ENCODE assay signal across 16 cellular contexts in the genomic region with DNA sequence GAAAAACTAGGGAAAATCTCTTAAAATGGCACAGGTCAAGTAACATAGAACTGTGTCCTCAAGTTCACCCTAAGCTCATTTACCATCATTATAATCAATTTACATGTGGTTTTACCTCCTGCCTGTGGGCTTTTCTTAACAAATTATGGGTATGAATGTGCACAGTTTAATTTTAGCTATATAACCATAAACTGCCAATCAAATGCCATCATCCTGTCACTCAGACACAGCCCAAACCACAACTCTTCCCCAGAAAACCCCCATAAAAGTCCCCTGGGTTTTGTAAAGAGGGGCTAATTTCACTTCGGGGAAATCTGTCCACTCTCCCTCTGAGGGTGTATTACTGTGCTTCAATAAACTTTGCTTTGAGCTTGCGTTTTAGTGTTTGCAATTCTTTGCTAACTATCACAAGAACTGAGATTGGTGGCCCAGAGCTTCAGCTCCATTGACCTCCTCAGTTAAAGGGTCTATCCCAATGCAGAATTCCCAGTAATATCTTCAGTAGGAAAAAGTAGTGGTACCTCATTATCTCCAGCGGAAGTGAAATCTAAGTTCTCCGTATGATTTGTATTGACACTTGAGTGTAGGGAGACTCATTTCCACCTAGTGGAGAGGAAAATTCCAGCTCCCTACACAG.
DNase-seq lines count a peak whose midpoint lies in the region; ATAC-seq and TF ChIP-seq lines count a peak whose summit lies in the region.
"Had no signal": no experiment of that assay in that cellular context is flagged by ENCODE, and none has a peak within 500 bp of the region (broad histone marks: within the 10 kb centered on the region; RNA-seq: fewer than 3 reads in every experiment).

No MANE protein-coding gene starts in this region.

- in situ Hi-C loops in G401 (cut with HindIII; ENCODE audit: low sequenced_read_pairs), result no loop called here

- peaks cover 2 to 34% (median 16%) of the 10 kb centered on the region in 8 donors for H3K9me3 Mint-ChIP-seq in CD4-positive, alpha-beta memory T cell

- H3K27me3 ChIP-seq in CD4-positive, alpha-beta memory T cell (ENCODE audit: insufficient read depth, low read length), result no peaks in the 10 kb centered on the region
- H3K27me3 ChIP-seq in esophagus squamous epithelium, result no peaks in the 10 kb centered on the region
- H3K27me3 ChIP-seq: vagina had no signal

- peak; percentile 26 for DNase-seq in GM10248 (ENCODE audit: extremely low spot score)
- DNase-seq in CD4-positive, alpha-beta memory T cell, result no peak
- no peak for DNase-seq in G401 (ENCODE audit: low spot score)
- DNase-seq in esophagus squamous epithelium (lab: John Stamatoyannopoulos, UW), result no peak
- no peak for DNase-seq in H4 (ENCODE audit: low spot score)
- DNase-seq: activated CD4-positive, alpha-beta T cell treated with anti-CD3 and anti-CD28 coated beads, Interleukin-2, amount 10 ng/mL, durations not matched to agents 24 days and 14 days; activated gamma-delta T cell; DMS79; H7; islet precursor cell; NCI-H524 treated with DMSO at 0.1 percent for 48 hours had no signal

- peak; percentile 63 for ATAC-seq in GM19043 (IDR thresholded peaks at IDR 0.05; ENCODE audit: low read depth, unreplicated experiment)
- ATAC-seq in HG02571 (IDR thresholded peaks at IDR 0.05; ENCODE audit: unreplicated experiment), result peak; percentile 80
- ATAC-seq in HG03175 (IDR thresholded peaks at IDR 0.05; ENCODE audit: unreplicated experiment), result peak; percentile 61

- POLR2A ChIA-PET in GM10248 (lab: Yijun Ruan, JAX), result no interaction called here
- POLR2A ChIA-PET in CD4-positive, alpha-beta memory T cell (lab: Charles Lee; ENCODE audit: partially characterized antibody), result no interaction called here

- no peaks in the 10 kb centered on the region for H3K27me3 Mint-ChIP-seq in CD4-positive, alpha-beta memory T cell
- H3K27me3 Mint-ChIP-seq: activated CD4-positive, alpha-beta T cell treated with anti-CD3 and anti-CD28 coated beads, Interleukin-2, amount 10 ng/mL, durations not matched to agents 24 days and 14 days had no signal

- H3K4me1 Mint-ChIP-seq in CD4-positive, alpha-beta memory T cell, result no peaks in the 10 kb centered on the region
- H3K4me1 Mint-ChIP-seq: activated CD4-positive, alpha-beta T cell treated with anti-CD3 and anti-CD28 coated beads, Interleukin-2, amount 10 ng/mL, durations not matched to agents 24 days and 14 days had no signal

- H3K36me3 Mint-ChIP-seq in CD4-positive, alpha-beta memory T cell, result no peaks in the 10 kb centered on the region

- no peak overlapping the region for H3K27ac Mint-ChIP-seq in CD4-positive, alpha-beta memory T cell
- H3K27ac Mint-ChIP-seq: activated CD4-positive, alpha-beta T cell treated with anti-CD3 and anti-CD28 coated beads, Interleukin-2, amount 10 ng/mL, durations not matched to agents 24 days and 14 days had no signal

- H3K4me3 ChIP-seq in CD4-positive, alpha-beta memory T cell (ENCODE audit: low read length in 2 of 2), result no peak overlapping the region
- H3K4me3 ChIP-seq in esophagus squamous epithelium, result no peak overlapping the region
- H3K4me3 ChIP-seq: SK-N-MC, vagina had no signal

- TF ChIP-seq CTCF in GM10248 (IDR thresholded peaks at IDR 0.05; ENCODE audit: control extremely low read depth, extremely low read depth, low read depth, missing control alignments) (no peak), esophagus squamous epithelium (IDR thresholded peaks at IDR 0.05) (no peak)

- no peak overlapping the region for H3K27ac ChIP-seq in CD4-positive, alpha-beta memory T cell (ENCODE audit: low read depth, low read length)
- no peak overlapping the region for H3K27ac ChIP-seq in esophagus squamous epithelium
- H3K27ac ChIP-seq: SK-N-MC, vagina had no signal

- H3K4me1 ChIP-seq in CD4-positive, alpha-beta memory T cell (ENCODE audit: insufficient read depth, low read length), result no peaks in the 10 kb centered on the region
- H3K4me1 ChIP-seq in esophagus squamous epithelium, result no peaks in the 10 kb centered on the region
- H3K4me1 ChIP-seq: vagina had no signal

- CTCF ChIA-PET in GM10248 (lab: Yijun Ruan, JAX), result interaction anchor here (1.0 to 1.6 kb wide), 5 partner anchors 22 to 159 kb away, joined by 3 to 5 read pairs (median 4); no protein-coding TSS in a partner anchor
- CTCF ChIA-PET in CD4-positive, alpha-beta memory T cell (lab: Charles Lee; ENCODE audit: partially characterized antibody), result no interaction called here

- no peak overlapping the region for H3K4me3 Mint-ChIP-seq in CD4-positive, alpha-beta memory T cell
- H3K4me3 Mint-ChIP-seq: activated CD4-positive, alpha-beta T cell treated with anti-CD3 and anti-CD28 coated beads, Interleukin-2, amount 10 ng/mL, durations not matched to agents 24 days and 14 days had no signal

- 83 to 87% methylated on average over 4 of the region's 4 CpGs for WGBS in esophagus squamous epithelium, 2 donors

- H3K36me3 ChIP-seq in CD4-positive, alpha-beta memory T cell (ENCODE audit: insufficient read depth, low read length), result no peaks in the 10 kb centered on the region
- no peaks in the 10 kb centered on the region for H3K36me3 ChIP-seq in esophagus squamous epithelium
- H3K36me3 ChIP-seq: vagina had no signal

- H3K9me3 ChIP-seq in CD4-positive, alpha-beta memory T cell (ENCODE audit: control insufficient read depth in 1 of 2, low read length in 2 of 2), result peaks cover 0 to 3% of the 10 kb centered on the region in 2 donors
- H3K9me3 ChIP-seq in esophagus squamous epithelium, result peaks cover 0 to 8% (median 8%) of the 10 kb centered on the region in 3 donors
- H3K9me3 ChIP-seq: vagina had no signal

- TF ChIP-seq POLR2A in esophagus squamous epithelium (IDR thresholded peaks at IDR 0.05), result no peak

- intact Hi-C loops in CD4-positive, alpha-beta memory T cell (cut with micrococcal nuclease), result no loop called here
- intact Hi-C loops in esophagus squamous epithelium (cut with DNase I), result no loop called here
